ENCODE assay signal across 8 cellular contexts in genomic region chr17:31859487-31860008, GRCh38. TPM values are rescaled to one million over a fixed set of nuclear protein-coding genes. Genes with fewer than 3 reads are reported as not detected.
DNase-seq lines count a peak whose midpoint lies in the region; ATAC-seq and TF ChIP-seq lines count a peak whose summit lies in the region.

No MANE protein-coding gene starts in this region.

- H3K4me1 ChIP-seq in PC-3 (ENCODE audit: insufficient read depth, low read length) (peaks cover 11% of the 10 kb centered on the region), esophagus muscularis mucosa (peaks cover 13 to 40% (median 34%) of the 10 kb centered on the region in 4 donors), rectal smooth muscle tissue (ENCODE audit: control insufficient read depth, insufficient read depth, low read length) (peaks cover 9% of the 10 kb centered on the region)

- intact Hi-C loops in PC-3 (cut with micrococcal nuclease) (no loop called here), esophagus muscularis mucosa (cut with DNase I) (loop anchor here (5.0 kb wide), 1 partner anchor 422 kb away; no protein-coding TSS in a partner anchor), posterior vena cava (cut with DNase I) (loop anchor here in 1 of 2 donors (5.0 kb wide), 1 partner anchor 302 kb away; no protein-coding TSS in a partner anchor)

- 0 out of 2 replicates have a peak, but pooled peaks cover 6% of the 10 kb centered on the region for H4K20me1 ChIP-seq in PC-3 (ENCODE audit: low read length)

- POLR2A ChIA-PET in PC-3 (lab: Charles Lee; ENCODE audit: unreplicated experiment), result no interaction called here

- H3K27me3 ChIP-seq in PC-3 (ENCODE audit: low read length) (no peaks in the 10 kb centered on the region), esophagus muscularis mucosa (no peaks in the 10 kb centered on the region), rectal smooth muscle tissue (ENCODE audit: control insufficient read depth, insufficient read depth, low read length) (no peaks in the 10 kb centered on the region)

- no TSS peak for BruUV-seq in PC-3 (replicated peaks; lab: Mats Ljungman, UMichigan)

- H3K9ac ChIP-seq in PC-3 (ENCODE audit: low read length) (no peak overlapping the region), rectal smooth muscle tissue (ENCODE audit: low read length) (no peak overlapping the region)

- CTCF ChIA-PET in PC-3 (lab: Charles Lee), result no interaction called here

- peak overlapping the region; percentile 82 for H2AFZ ChIP-seq in PC-3 (ENCODE audit: low read length)

- H3K79me2 ChIP-seq in PC-3 (ENCODE audit: low read length), result peaks cover 23% of the 10 kb centered on the region

- ATAC-seq in PC-3 (peak; percentile 19), HG03045 (IDR thresholded peaks at IDR 0.05; ENCODE audit: unreplicated experiment) (no peak)

- H3F3A ChIP-seq in PC-3 (ENCODE audit: low read length, unreplicated experiment), result no peaks in the 10 kb centered on the region

- peak overlapping the region; percentile 49 for H3K4me3 ChIP-seq in GM12864 (ENCODE audit: low read depth, low read length)
- peak overlapping the region; percentile 67 for H3K4me3 ChIP-seq in PC-3 (ENCODE audit: low read length)
- peak overlapping the region; percentile 70 to 89 (median 84) for H3K4me3 ChIP-seq in esophagus muscularis mucosa
- peak overlapping the region; percentile 75 for H3K4me3 ChIP-seq in rectal smooth muscle tissue (ENCODE audit: low read length)

- TF ChIP-seq CTCF in GM12864 (IDR thresholded peaks at IDR 0.05; ENCODE audit: low read depth, low read length, missing control alignments), result no peak
- no peak for TF ChIP-seq CTCF in PC-3 (conservative IDR thresholded peaks at IDR 0.05; ENCODE audit: low read depth, low read length)
- TF ChIP-seq CTCF in esophagus muscularis mucosa (IDR thresholded peaks at IDR 0.05), result no peak

- H3K27ac ChIP-seq in PC-3 (ENCODE audit: low read length) (0 out of 2 replicates have a peak overlapping the region, but pooled peaks have one; percentile 7), esophagus muscularis mucosa (replicated peaks in 1 of 4) (peak overlapping the region in 3 of 4 donors; percentile 36 to 91 (median 45)), rectal smooth muscle tissue (ENCODE audit: low read depth, low read length) (no peak overlapping the region)

- TF ChIP-seq POLR2A in esophagus muscularis mucosa (IDR thresholded peaks at IDR 0.05; ENCODE audit: low read depth), result no peak

- no peak for TF ChIP-seq EP300 in esophagus muscularis mucosa (IDR thresholded peaks at IDR 0.05)

- no peaks in the 10 kb centered on the region for H3K9me2 ChIP-seq in PC-3 (replicated peaks; ENCODE audit: low read length)

- H3K9me3 ChIP-seq in PC-3 (ENCODE audit: low read length) (no peaks in the 10 kb centered on the region), esophagus muscularis mucosa (no peaks in the 10 kb centered on the region)

- no peak for DNase-seq in GM12864 (ENCODE audit: low read depth)
- peak; percentile 7 for DNase-seq in PC-3
- no peak for DNase-seq in esophagus muscularis mucosa (ENCODE audit: extremely low spot score)
- no peak for DNase-seq in DMS153 (lab: John Stamatoyannopoulos, UW)
- DNase-seq in posterior vena cava (ENCODE audit: low spot score), result no peak
- no peak for DNase-seq in SIG-M5 (lab: John Stamatoyannopoulos, UW)

- H3K36me3 ChIP-seq in PC-3 (ENCODE audit: low read depth, low read length) (no peaks in the 10 kb centered on the region), esophagus muscularis mucosa (peaks cover 19 to 50% (median 39%) of the 10 kb centered on the region in 4 donors), rectal smooth muscle tissue (ENCODE audit: control insufficient read depth, insufficient read depth, low read length) (peaks cover 6% of the 10 kb centered on the region)

- H3K4me2 ChIP-seq in PC-3 (ENCODE audit: low read length), result peak overlapping the region; percentile 94

- WGBS in esophagus muscularis mucosa, result 30% methylated on average over 10 of the region's 16 CpGs

RNA-seq across cellular contexts. Expression of gene COPRS, which starts 0.5 kb away (rescaled TPM):
- total RNA-seq in PC-3 (2014; rRNA removed) (79.0 and 85.1 TPM in 2 replicates), esophagus muscularis mucosa (100 to 1,000 TPM; 123 to 141 (median 129) TPM), posterior vena cava (10 to 100 TPM; 41.0 to 54.8 TPM)

RNA-seq across cellular contexts. Expression of gene UTP6, which starts 42.0 kb away (rescaled TPM):
- 35.1 and 35.5 TPM in 2 replicates for total RNA-seq in PC-3 (2014; rRNA removed)
- 10 to 100 TPM; 20.2 to 23.7 (median 20.7) TPM for total RNA-seq in esophagus muscularis mucosa
- 10 to 100 TPM; 41.0 to 51.4 TPM for total RNA-seq in posterior vena cava
